Comparison of ENCODE assay signal across 9 cellular contexts in the genomic region with DNA sequence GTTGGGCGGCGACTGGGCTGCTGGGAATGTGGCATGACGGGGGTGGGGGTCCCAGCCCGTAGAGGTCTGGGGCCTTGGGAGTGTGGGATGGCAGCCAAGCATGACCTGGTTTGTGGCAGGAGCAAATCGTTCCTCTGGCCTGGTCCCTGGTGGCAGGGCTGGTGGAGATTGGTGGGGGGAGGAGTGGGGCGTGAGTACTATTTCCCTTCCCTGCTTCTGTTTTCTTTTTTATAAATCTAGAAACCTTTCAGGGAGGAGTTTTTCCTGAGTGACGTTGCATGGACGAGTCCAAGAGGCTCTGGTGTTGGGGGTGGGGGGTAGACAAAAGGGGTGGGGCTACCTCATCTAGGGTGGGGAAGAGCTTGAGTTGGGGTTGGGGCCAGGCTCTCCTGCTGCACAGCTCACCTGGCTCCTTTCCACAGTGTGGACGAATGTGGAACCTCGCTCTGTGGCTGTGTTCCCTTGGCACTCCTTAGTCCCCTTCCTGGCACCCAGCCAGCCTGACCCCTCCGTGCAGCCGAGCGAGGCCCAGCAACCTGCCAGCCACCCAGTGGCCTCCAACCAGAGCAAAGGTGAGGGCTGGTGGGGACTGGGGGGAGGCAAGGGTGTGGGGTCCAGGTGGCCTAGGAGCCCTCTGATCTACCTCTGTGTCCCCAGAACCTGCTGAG.
DNase-seq lines count a peak whose midpoint lies in the region; ATAC-seq and TF ChIP-seq lines count a peak whose summit lies in the region.
"Had no signal": no experiment of that assay in that cellular context is flagged by ENCODE, and none has a peak within 500 bp of the region (broad histone marks: within the 10 kb centered on the region; RNA-seq: fewer than 3 reads in every experiment).

No MANE protein-coding gene starts in this region.

- no peaks in the 10 kb centered on the region for H3K9me3 ChIP-seq in endocrine pancreas (ENCODE audit: control insufficient read depth, low read length)
- no peaks in the 10 kb centered on the region for H3K9me3 ChIP-seq in neutrophil

- in situ Hi-C loops in ACHN (cut with HindIII; ENCODE audit: low pct_ligation_motif_present, low pct_unique_long_range_greater_than_20kb, low sequenced_read_pairs), result no loop called here

- DNase-seq in CD1c-positive myeloid dendritic cell (ENCODE audit: extremely low spot score) (peak; percentile 45), NCI-H2227 (lab: John Stamatoyannopoulos, UW; ENCODE audit: unreplicated experiment) (peak; percentile 77), ACHN (no peak), dedifferentiated amniotic fluid mesenchymal stem cell (ENCODE audit: extremely low spot score) (no peak)
- DNase-seq: activated naive CD4-positive, alpha-beta T cell treated with Interleukin-2 at 50 U/mL for 16 hours had no signal

- ATAC-seq in GM19463 (IDR thresholded peaks at IDR 0.05; ENCODE audit: unreplicated experiment), result no peak
- ATAC-seq in GM19467 (IDR thresholded peaks at IDR 0.05; ENCODE audit: unreplicated experiment), result no peak

- H3K27ac ChIP-seq in neutrophil, result peak overlapping the region; percentile 95

- no peak for TF ChIP-seq CTCF in neutrophil (IDR thresholded peaks at IDR 0.05)

- peak overlapping the region; percentile 52 for H3K9ac ChIP-seq in endocrine pancreas (ENCODE audit: control insufficient read depth, insufficient read depth, low read length)

- H3K4me1 ChIP-seq in endocrine pancreas (ENCODE audit: control insufficient read depth, insufficient read depth, low read length) (no peaks in the 10 kb centered on the region), neutrophil (ENCODE audit: control insufficient read depth in 1 of 2, insufficient read depth in 1 of 2, low read depth in 1 of 2, low read length in 1 of 2) (peaks cover 39 to 41% of the 10 kb centered on the region in 2 experiments)

- H3K36me3 ChIP-seq in endocrine pancreas (ENCODE audit: control insufficient read depth, insufficient read depth, low read length), result peaks cover 12% of the 10 kb centered on the region
- H3K36me3 ChIP-seq in neutrophil, result peaks cover 49% of the 10 kb centered on the region

- H3K27me3 ChIP-seq in endocrine pancreas (ENCODE audit: control insufficient read depth, insufficient read depth, low read length) (no peaks in the 10 kb centered on the region), neutrophil (peaks cover 9% of the 10 kb centered on the region)

- no peak overlapping the region for H3K4me3 ChIP-seq in endocrine pancreas (ENCODE audit: control insufficient read depth, insufficient read depth, low read length)
- H3K4me3 ChIP-seq in neutrophil (ENCODE audit: low read depth in 1 of 2, low read length in 1 of 2), result no peak overlapping the region

Comparison
In these comparisons a context has a peak if more than half of its experiments do, and no peak if none do; other contexts are left out.
1. DNase-seq: peak in CD1c-positive myeloid dendritic cell (single experiment) and NCI-H2227 (single experiment); none in ACHN (single experiment) and dedifferentiated amniotic fluid mesenchymal stem cell (single experiment).